6 cellular contexts compared by ENCODE assay signal in genomic region chrY:19973012-19973411, GRCh38.
"Had no signal": no experiment of that assay in that cellular context is flagged by ENCODE, and none has a peak within 500 bp of the region (broad histone marks: within the 10 kb centered on the region; RNA-seq: fewer than 3 reads in every experiment).

No MANE protein-coding gene starts in this region.

- ATAC-seq: HepG2, K562 had no signal

- H3K9ac ChIP-seq: KMS-11 had no signal

- H3K4me3 ChIP-seq: K562 had no signal

- H3K4me2 ChIP-seq: KMS-11 had no signal

- DNase-seq: IMR-90, KG1 had no signal

- H3K27ac ChIP-seq: HL-60, KMS-11 had no signal
